27 cellular contexts compared by ENCODE assay signal in the genomic region with DNA sequence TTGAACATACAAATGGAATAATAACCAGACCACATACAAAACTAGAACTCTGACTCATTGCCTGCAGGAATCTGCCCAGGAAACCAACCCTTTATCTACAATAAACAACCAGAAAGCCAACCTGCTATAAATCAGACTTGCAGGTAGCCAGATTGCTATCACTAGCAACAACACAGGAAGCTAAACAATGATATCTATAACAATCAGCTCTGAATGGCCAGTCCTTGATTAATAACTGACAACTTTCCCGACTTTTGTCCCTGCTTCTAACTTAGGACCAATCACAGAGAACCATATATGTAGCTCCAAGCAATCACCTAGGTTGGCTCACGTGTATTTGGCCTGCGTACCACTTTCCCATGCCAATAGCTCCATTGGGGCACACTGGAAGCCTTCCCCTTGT.
A peak's percentile ranks its signal among the peaks of the same experiment; 100 is the strongest.
DNase-seq lines count a peak whose midpoint lies in the region; ATAC-seq and TF ChIP-seq lines count a peak whose summit lies in the region.
"Had no signal": no experiment of that assay in that cellular context is flagged by ENCODE, and none has a peak within 500 bp of the region (broad histone marks: within the 10 kb centered on the region; RNA-seq: fewer than 3 reads in every experiment).

No MANE protein-coding gene starts in this region.

- no peaks in the 10 kb centered on the region for H3K79me2 ChIP-seq in SK-N-SH (ENCODE audit: insufficient read depth)
- H3K79me2 ChIP-seq: hepatocyte had no signal

- no peaks in the 10 kb centered on the region for H3K4me1 Mint-ChIP-seq in MCF 10A (ENCODE audit: insufficient read depth, unreplicated experiment)
- H3K4me1 Mint-ChIP-seq: CD14-positive monocyte; stimulated activated memory B cell treated with anti-CD40 and anti-IgM and Interleukin-4, amounts not matched to agents 10 μg/mL and 1 μg/mL and 100 μg/mL, for 72 hours had no signal

- H3F3A ChIP-seq in SK-N-SH (replicated peaks; ENCODE audit: insufficient read depth): no peaks in the 10 kb centered on the region

- no peaks in the 10 kb centered on the region for H3K9me2 ChIP-seq in SK-N-SH

- TF ChIP-seq POLR2A in breast epithelium (IDR thresholded peaks at IDR 0.05): no peak
- TF ChIP-seq POLR2A in stomach (IDR thresholded peaks at IDR 0.05): no peak

- no peaks in the 10 kb centered on the region for H3K27me3 Mint-ChIP-seq in MCF 10A (ENCODE audit: insufficient read depth, unreplicated experiment)
- H3K27me3 Mint-ChIP-seq: stimulated activated memory B cell treated with anti-CD40 and anti-IgM and Interleukin-4, amounts not matched to agents 10 μg/mL and 1 μg/mL and 100 μg/mL, for 72 hours had no signal

- TF ChIP-seq CTCF in MCF 10A (IDR thresholded peaks at IDR 0.05; ENCODE audit: unreplicated experiment) (no peak), breast epithelium (IDR thresholded peaks at IDR 0.05) (no peak), SK-N-SH (IDR thresholded peaks at IDR 0.05) (no peak), fibroblast of the aortic adventitia (IDR thresholded peaks at IDR 0.05; ENCODE audit: insufficient read depth, low read length) (no peak), stomach (IDR thresholded peaks at IDR 0.05) (no peak)

- H3K36me3 Mint-ChIP-seq in MCF 10A (ENCODE audit: insufficient read depth, unreplicated experiment): no peaks in the 10 kb centered on the region
- H3K36me3 Mint-ChIP-seq: CD14-positive monocyte; neural progenitor cell; stimulated activated memory B cell treated with anti-CD40 and anti-IgM and Interleukin-4, amounts not matched to agents 10 μg/mL and 1 μg/mL and 100 μg/mL, for 72 hours had no signal

- no peaks in the 10 kb centered on the region for H3K4me1 ChIP-seq in breast epithelium
- H3K4me1 ChIP-seq in SK-N-SH (ENCODE audit: control insufficient read depth in 1 of 2, insufficient read depth in 2 of 2, low read depth in 1 of 2, low read length in 1 of 2): no peaks in the 10 kb centered on the region; a peak in 1 of 4 replicates
- H3K4me1 ChIP-seq in stomach: no peaks in the 10 kb centered on the region
- H3K4me1 ChIP-seq: lower lobe of right lung, neural progenitor cell, prostate gland, testis, vagina had no signal

- H3K4me3 ChIP-seq in breast epithelium (no peak overlapping the region), SK-N-SH (ENCODE audit: low read depth in 2 of 2, low read length in 1 of 2) (no peak overlapping the region), fibroblast of the aortic adventitia (ENCODE audit: low read depth, low read length) (no peak overlapping the region), stomach (no peak overlapping the region)
- H3K4me3 ChIP-seq: hepatocyte, lower lobe of right lung, neural progenitor cell, prostate gland, testis, vagina had no signal

- CTCF ChIA-PET in MCF 10A (lab: Yijun Ruan, JAX): no interaction called here
- CTCF ChIA-PET in SK-N-SH (lab: Yijun Ruan, JAX): no interaction called here

- ATAC-seq in GM21529 (IDR thresholded peaks at IDR 0.05; ENCODE audit: unreplicated experiment): no peak
- ATAC-seq in GM19351 (IDR thresholded peaks at IDR 0.05; ENCODE audit: unreplicated experiment): no peak
- ATAC-seq: activated CD8-positive, alpha-beta T cell treated with anti-CD3 and anti-CD28 coated beads, Interleukin-2, amount 10 ng/mL, durations not matched to agents 7 days and 5 days; lower lobe of right lung; stimulated activated memory B cell treated with anti-CD40 and anti-IgM and Interleukin-4, amounts not matched to agents 10 μg/mL and 1 μg/mL and 100 μg/mL, for 72 hours had no signal

- H3K27ac ChIP-seq in breast epithelium (no peak overlapping the region), SK-N-SH (ENCODE audit: low read depth in 2 of 2, low read length in 1 of 2) (no peak overlapping the region), stomach (no peak overlapping the region)
- H3K27ac ChIP-seq: hepatocyte, lower lobe of right lung, neural progenitor cell, prostate gland, testis, vagina had no signal

- BruUV-seq in MCF 10A (replicated peaks; lab: Mats Ljungman, UMichigan): no TSS peak

- H3K27me3 ChIP-seq in breast epithelium (no peaks in the 10 kb centered on the region), SK-N-SH (ENCODE audit: insufficient read depth) (no peaks in the 10 kb centered on the region), stomach (no peaks in the 10 kb centered on the region)
- H3K27me3 ChIP-seq: hepatocyte, neural progenitor cell, testis, vagina had no signal

- H3K4me2 ChIP-seq in SK-N-SH: no peak overlapping the region
- H3K4me2 ChIP-seq: hepatocyte, neural progenitor cell had no signal

- H4K20me1 ChIP-seq in SK-N-SH (ENCODE audit: insufficient read depth): no peaks in the 10 kb centered on the region

- H3K9me3 Mint-ChIP-seq in MCF 10A (ENCODE audit: unreplicated experiment): peaks cover under 1% of the 10 kb centered on the region
- H3K9me3 Mint-ChIP-seq: neural progenitor cell had no signal

- POLR2A ChIA-PET in MCF 10A (lab: Yijun Ruan, JAX) (no interaction called here), SK-N-SH (lab: Yijun Ruan, JAX) (no interaction called here)

- no peak overlapping the region for H3K27ac Mint-ChIP-seq in MCF 10A (ENCODE audit: low read depth, unreplicated experiment)
- H3K27ac Mint-ChIP-seq: activated CD8-positive, alpha-beta T cell treated with anti-CD3 and anti-CD28 coated beads, Interleukin-2, amount 10 ng/mL, durations not matched to agents 7 days and 5 days; CD14-positive monocyte; neural progenitor cell; stimulated activated memory B cell treated with anti-CD40 and anti-IgM and Interleukin-4, amounts not matched to agents 10 μg/mL and 1 μg/mL and 100 μg/mL, for 72 hours had no signal

- no peaks in the 10 kb centered on the region for H3K9me3 ChIP-seq in breast epithelium
- no peaks in the 10 kb centered on the region for H3K9me3 ChIP-seq in SK-N-SH
- H3K9me3 ChIP-seq in stomach: no peaks in the 10 kb centered on the region
- H3K9me3 ChIP-seq: lower lobe of right lung, prostate gland, testis, vagina had no signal

- intact Hi-C loops in MCF 10A (cut with micrococcal nuclease) (no loop called here), breast epithelium (cut with DNase I; ENCODE audit: low total_unique reads) (no loop called here), stomach (cut with DNase I; ENCODE audit: low total_unique reads) (no loop called here), head of caudate nucleus (cut with DNase I) (no loop called here)

- TF ChIP-seq RAD21 in SK-N-SH (IDR thresholded peaks at IDR 0.05; ENCODE audit: low read length): no peak

- DNase-seq in MCF 10A (ENCODE audit: unreplicated experiment) (peak; percentile 11), breast epithelium (ENCODE audit: low spot score in 2 of 2) (no peak), SK-N-SH (peak; percentile 4), fibroblast of the aortic adventitia (ENCODE audit: low read depth) (peak; percentile 49), stomach (peak; percentile 61), head of caudate nucleus (no peak)
- DNase-seq: activated CD4-positive, CD25-positive, alpha-beta regulatory T cell treated with anti-CD3 and anti-CD28 coated beads, Interleukin-2, amount 50 U/mL, for 72 hours; activated CD8-positive, alpha-beta T cell treated with anti-CD3 and anti-CD28 coated beads, Interleukin-2, amount 10 ng/mL, durations not matched to agents 7 days and 5 days; activated gamma-delta T cell treated with Interleukin-2 at 50 U/mL for 16 hours; activated T-cell treated with anti-CD3 and anti-CD28 coated beads, Interleukin-2, amount 50 U/mL, for 1 hour; central memory CD4-positive, alpha-beta T cell; Kasumi-1; lower lobe of right lung; NCI-H1105; NCI-H526 treated with DMSO at 0.1 percent for 48 hours; OCI-M1; SHP77; stimulated activated CD4-positive, alpha-beta T cell treated with anti-CD3 and anti-CD28 coated beads, Interleukin-1b, Interleukin-23, amount 100 ng/mL, for 48 hours; testis had no signal

- WGBS in SK-N-SH (ENCODE audit: low lambda C conversion rate): 43% methylated on average over 3 of the region's 3 CpGs
- 19 to 42% (median 26%) methylated on average over 3 of the region's 3 CpGs for WGBS in stomach, 5 donors

- no peak overlapping the region for H3K4me3 Mint-ChIP-seq in MCF 10A (ENCODE audit: unreplicated experiment)
- H3K4me3 Mint-ChIP-seq: activated CD8-positive, alpha-beta T cell treated with anti-CD3 and anti-CD28 coated beads, Interleukin-2, amount 10 ng/mL, durations not matched to agents 7 days and 5 days; CD14-positive monocyte; neural progenitor cell; stimulated activated memory B cell treated with anti-CD40 and anti-IgM and Interleukin-4, amounts not matched to agents 10 μg/mL and 1 μg/mL and 100 μg/mL, for 72 hours had no signal

- no peaks in the 10 kb centered on the region for H3K36me3 ChIP-seq in breast epithelium
- H3K36me3 ChIP-seq in SK-N-SH (replicated peaks in 1 of 2; ENCODE audit: control insufficient read depth in 1 of 2, insufficient read depth in 2 of 2, low read length in 1 of 2): no peaks in the 10 kb centered on the region
- H3K36me3 ChIP-seq in stomach: no peaks in the 10 kb centered on the region
- H3K36me3 ChIP-seq: lower lobe of right lung, neural progenitor cell, prostate gland, vagina had no signal

- no peak overlapping the region for H3K9ac ChIP-seq in SK-N-SH
- H3K9ac ChIP-seq: neural progenitor cell had no signal

- no peak overlapping the region for H2AFZ ChIP-seq in SK-N-SH (ENCODE audit: low read depth)
- H2AFZ ChIP-seq: hepatocyte, neural progenitor cell had no signal

- TF ChIP-seq EP300 in SK-N-SH (IDR thresholded peaks at IDR 0.05; ENCODE audit: borderline replicate concordance in 1 of 2, low read depth in 1 of 2, low read length in 1 of 2) (peak in 1 of 2 experiments; percentile 9; a peak in 1 of 4 replicates), stomach (IDR thresholded peaks at IDR 0.05) (no peak)

TF ChIP-seq in SK-N-SH, 30 proteins besides CTCF, POLR2A, EP300 and RAD21 (continues in another document):
- TF ChIP-seq MAX (IDR thresholded peaks at IDR 0.05; ENCODE audit: low read depth): no peak
- no peak for TF ChIP-seq MXI1 (IDR thresholded peaks at IDR 0.05; ENCODE audit: low read depth, low read length)
- no peak for TF ChIP-seq SIN3A (IDR thresholded peaks at IDR 0.05; ENCODE audit: borderline replicate concordance, low read depth, low read length)
- TF ChIP-seq POLR2AphosphoS5 (IDR thresholded peaks at IDR 0.05; ENCODE audit: low read depth, low read length): no peak
- no peak for TF ChIP-seq NRF1 (IDR thresholded peaks at IDR 0.05; ENCODE audit: low read depth, low read length)
- TF ChIP-seq RFX5 (IDR thresholded peaks at IDR 0.05; ENCODE audit: low read length): no peak
- no peak for TF ChIP-seq YY1 (IDR thresholded peaks at IDR 0.05; ENCODE audit: low read depth)
- no peak for TF ChIP-seq EZH2phosphoT487 (IDR thresholded peaks at IDR 0.05; ENCODE audit: borderline replicate concordance, low read depth)
- TF ChIP-seq TCF12 (IDR thresholded peaks at IDR 0.05): no peak
- TF ChIP-seq TEAD4 (IDR thresholded peaks at IDR 0.05; ENCODE audit: borderline replicate concordance, insufficient read depth): no peak
- TF ChIP-seq FOXJ3 (CRISPR knock-in tag; IDR thresholded peaks at IDR 0.05): no peak
- TF ChIP-seq FOXM1 (IDR thresholded peaks at IDR 0.05; ENCODE audit: low read depth): no peak
- no peak for TF ChIP-seq RCOR1 (IDR thresholded peaks at IDR 0.05; ENCODE audit: low read length)

Comparison
In these comparisons a context has a peak if more than half of its experiments do, and no peak if none do; other contexts are left out.
1. DNase-seq: peak in MCF 10A (single experiment), SK-N-SH (single experiment), fibroblast of the aortic adventitia (single experiment) and stomach (single experiment); none in breast epithelium (0 of 2) and head of caudate nucleus (0 of 42).